Comparison of ENCODE assay signal across 18 cellular contexts in genomic region chr4:3134201-3134600, GRCh38. TPM values are rescaled to one million over a fixed set of nuclear protein-coding genes. Genes with fewer than 3 reads are reported as not detected.
DNase-seq lines count a peak whose midpoint lies in the region; ATAC-seq and TF ChIP-seq lines count a peak whose summit lies in the region.
"Had no signal": no experiment of that assay in that cellular context is flagged by ENCODE, and none has a peak within 500 bp of the region (broad histone marks: within the 10 kb centered on the region; RNA-seq: fewer than 3 reads in every experiment).

No MANE protein-coding gene starts in this region.

- no peak for TF ChIP-seq EP300 in esophagus muscularis mucosa (IDR thresholded peaks at IDR 0.05)

- no peaks in the 10 kb centered on the region for H3K9me3 ChIP-seq in esophagus muscularis mucosa
- H3K9me3 ChIP-seq in vagina: no peaks in the 10 kb centered on the region
- H3K9me3 ChIP-seq: A549 had no signal

- intact Hi-C loops in esophagus muscularis mucosa (cut with DNase I) (loop anchor here (2.0 kb wide), 1 partner anchor 27 kb away; no protein-coding TSS in a partner anchor), vagina (cut with DNase I) (no loop called here)

- H3K36me3 ChIP-seq in esophagus muscularis mucosa (peaks cover 29 to 94% (median 76%) of the 10 kb centered on the region in 4 donors), vagina (peaks cover 0 to 64% of the 10 kb centered on the region in 2 donors)

- H3K27me3 Mint-ChIP-seq in stimulated activated memory B cell treated with anti-CD40 and anti-IgM and Interleukin-4, amounts not matched to agents 10 μg/mL and 1 μg/mL and 100 μg/mL, for 72 hours: no peaks in the 10 kb centered on the region
- H3K27me3 Mint-ChIP-seq: IgD-negative memory B cell had no signal

- H3K4me1 ChIP-seq in esophagus muscularis mucosa (peaks cover 0 to 26% (median 23%) of the 10 kb centered on the region in 4 donors), vagina (peaks cover 12% of the 10 kb centered on the region)
- H3K4me1 ChIP-seq: A549 had no signal

- DNase-seq in esophagus muscularis mucosa (ENCODE audit: extremely low spot score) (no peak), vagina (ENCODE audit: extremely low spot score in 2 of 2) (no peak), DMS153 treated with DMSO at 0.1 percent for 48 hours (lab: John Stamatoyannopoulos, UW; ENCODE audit: unreplicated experiment) (no peak)
- no peak for DNase-seq in activated CD8-positive, alpha-beta memory T cell treated with anti-CD3 and anti-CD28 coated beads for 24 hours
- DNase-seq: CD8-positive, alpha-beta T cell; COR-L47; DMS153; HCEC 1CT had no signal

- ATAC-seq in stimulated activated memory B cell treated with anti-CD40 and anti-IgM and Interleukin-4, amounts not matched to agents 10 μg/mL and 1 μg/mL and 100 μg/mL, for 72 hours: no peak
- no peak for ATAC-seq in HG02798 (IDR thresholded peaks at IDR 0.05; ENCODE audit: poor library complexity, unreplicated experiment)
- ATAC-seq: A549; CD8-positive, alpha-beta T cell; GM12878 had no signal

- no peak overlapping the region for H3K4me3 ChIP-seq in esophagus muscularis mucosa
- no peak overlapping the region for H3K4me3 ChIP-seq in vagina
- H3K4me3 ChIP-seq: A549, GM12878 had no signal

- H3K27ac ChIP-seq in VCaP (peak overlapping the region; percentile 95), esophagus muscularis mucosa (replicated peaks in 1 of 4) (peak overlapping the region; percentile 53 to 74 (median 72)), vagina (peak overlapping the region; percentile 51)
- H3K27ac ChIP-seq: A549 had no signal

- 93% methylated on average over 5 of the region's 5 CpGs for WGBS in esophagus muscularis mucosa

- peaks cover 4% of the 10 kb centered on the region for H3K4me1 Mint-ChIP-seq in stimulated activated memory B cell treated with anti-CD40 and anti-IgM and Interleukin-4, amounts not matched to agents 10 μg/mL and 1 μg/mL and 100 μg/mL, for 72 hours
- H3K4me1 Mint-ChIP-seq: CD14-positive monocyte, IgD-negative memory B cell had no signal

- H3K36me3 Mint-ChIP-seq in stimulated activated memory B cell treated with anti-CD40 and anti-IgM and Interleukin-4, amounts not matched to agents 10 μg/mL and 1 μg/mL and 100 μg/mL, for 72 hours: peaks cover 56% of the 10 kb centered on the region

- TF ChIP-seq POLR2A in esophagus muscularis mucosa (IDR thresholded peaks at IDR 0.05; ENCODE audit: low read depth): no peak
- no peak for TF ChIP-seq POLR2A in vagina (IDR thresholded peaks at IDR 0.05)

- H3K27me3 ChIP-seq in esophagus muscularis mucosa: no peaks in the 10 kb centered on the region
- no peaks in the 10 kb centered on the region for H3K27me3 ChIP-seq in vagina

- TF ChIP-seq CTCF in VCaP (conservative IDR thresholded peaks at IDR 0.05): no peak
- no peak for TF ChIP-seq CTCF in esophagus muscularis mucosa (IDR thresholded peaks at IDR 0.05)
- no peak for TF ChIP-seq CTCF in vagina (IDR thresholded peaks at IDR 0.05)

- H3K4me3 Mint-ChIP-seq in stimulated activated memory B cell treated with anti-CD40 and anti-IgM and Interleukin-4, amounts not matched to agents 10 μg/mL and 1 μg/mL and 100 μg/mL, for 72 hours: no peak overlapping the region
- H3K4me3 Mint-ChIP-seq: CD14-positive monocyte; CD8-positive, alpha-beta T cell; IgD-negative memory B cell had no signal

- peak overlapping the region; percentile 17 for H3K27ac Mint-ChIP-seq in stimulated activated memory B cell treated with anti-CD40 and anti-IgM and Interleukin-4, amounts not matched to agents 10 μg/mL and 1 μg/mL and 100 μg/mL, for 72 hours
- H3K27ac Mint-ChIP-seq: CD8-positive, alpha-beta T cell; IgD-negative memory B cell had no signal

- no peaks in the 10 kb centered on the region for H3K9me3 Mint-ChIP-seq in stimulated activated memory B cell treated with anti-CD40 and anti-IgM and Interleukin-4, amounts not matched to agents 10 μg/mL and 1 μg/mL and 100 μg/mL, for 72 hours
- H3K9me3 Mint-ChIP-seq: CD14-positive monocyte; CD8-positive, alpha-beta T cell; IgD-negative memory B cell had no signal

RNA-seq across cellular contexts. Expression of gene HTT, which starts 59.7 kb away (rescaled TPM):
- total RNA-seq in esophagus muscularis mucosa (10 to 100 TPM; 30.2 to 65.7 (median 49.3) TPM), vagina (49.8 TPM)

RNA-seq across cellular contexts. Expression of gene HTT-AS, which starts 59.9 kb away (rescaled TPM):
- total RNA-seq in esophagus muscularis mucosa (not detected), vagina (not detected)
- total RNA-seq: CD8-positive, alpha-beta T cell; Daoy; GM12878; H4; HT1080 had no signal
